Comparison of ENCODE assay signal across 8 cellular contexts in genomic region chr2:192195548-192196418, GRCh38. TPM values are rescaled to one million over a fixed set of nuclear protein-coding genes. Genes with fewer than 3 reads are reported as not detected.
DNase-seq lines count a peak whose midpoint lies in the region; ATAC-seq and TF ChIP-seq lines count a peak whose summit lies in the region.

No MANE protein-coding gene starts in this region.

- H3K27ac ChIP-seq in esophagus (ENCODE audit: low read depth in 2 of 2, low read length in 1 of 2) (no peak overlapping the region), tibial artery (no peak overlapping the region)

- ATAC-seq in GM18498 (IDR thresholded peaks at IDR 0.05; ENCODE audit: unreplicated experiment) (peak; percentile 26), HG02642 (IDR thresholded peaks at IDR 0.05; ENCODE audit: poor library complexity, unreplicated experiment) (peak; percentile 16), GM21737 (IDR thresholded peaks at IDR 0.05; ENCODE audit: unreplicated experiment) (no peak)

- H3K4me3 ChIP-seq in WI38 (ENCODE audit: low read depth, low read length) = peak overlapping the region; percentile 83
- H3K4me3 ChIP-seq in esophagus (ENCODE audit: low read depth in 1 of 2, low read length in 2 of 2) = peak overlapping the region; percentile 42
- peak overlapping the region; percentile 43 to 58 for H3K4me3 ChIP-seq in tibial artery

- no peak for TF ChIP-seq CTCF in WI38 (IDR thresholded peaks at IDR 0.05; ENCODE audit: low read depth, low read length)
- TF ChIP-seq CTCF in tibial artery (IDR thresholded peaks at IDR 0.05) = no peak

- DNase-seq in midbrain (lab: John Stamatoyannopoulos, UW) (peak; percentile 70), tibial artery (peak in 1 of 2 donors; percentile 59), NCI-H446 treated with DMSO at 0.1 percent for 48 hours (lab: John Stamatoyannopoulos, UW) (no peak)

- no peaks in the 10 kb centered on the region for H3K36me3 ChIP-seq in esophagus (ENCODE audit: control insufficient read depth in 2 of 2, insufficient read depth in 2 of 2, low read length in 1 of 2)
- no peaks in the 10 kb centered on the region for H3K36me3 ChIP-seq in tibial artery

- intact Hi-C loops in tibial artery (cut with DNase I; ENCODE audit: low total_unique reads) = no loop called here

- peaks cover 0 to 25% of the 10 kb centered on the region in 2 donors for H3K27me3 ChIP-seq in esophagus (ENCODE audit: control insufficient read depth in 1 of 2, insufficient read depth in 2 of 2, low read length in 2 of 2)
- peaks cover 9 to 64% of the 10 kb centered on the region in 2 donors for H3K27me3 ChIP-seq in tibial artery

- peaks cover 14 to 20% of the 10 kb centered on the region in 2 donors for H3K4me1 ChIP-seq in esophagus (ENCODE audit: control insufficient read depth in 2 of 2, insufficient read depth in 2 of 2, low read length in 1 of 2)
- H3K4me1 ChIP-seq in tibial artery = peaks cover 4 to 32% (median 27%) of the 10 kb centered on the region in 4 donors

- no peaks in the 10 kb centered on the region for H3K9me3 ChIP-seq in esophagus (ENCODE audit: control insufficient read depth in 2 of 2, insufficient read depth in 1 of 2, low read depth in 1 of 2, low read length in 1 of 2)
- no peaks in the 10 kb centered on the region for H3K9me3 ChIP-seq in tibial artery

- 2 to 3% methylated on average over 43 to 44 of the region's 44 CpGs for WGBS in esophagus, 2 donors

RNA-seq across cellular contexts. Expression of gene TMEFF2, which starts 1.1 kb away (rescaled TPM):
- under 1 TPM; 0.02 to 0.08 TPM for polyA plus RNA-seq in esophagus
